1 cellular context compared by ENCODE assay signal in genomic region chr20:62962891-62963613, GRCh38.
A peak's percentile ranks its signal among the peaks of the same experiment; 100 is the strongest.
TF ChIP-seq lines count a peak whose summit lies in the region.

No MANE protein-coding gene starts in this region.

TF ChIP-seq in HepG2, 621 proteins besides CTCF, POLR2A, EP300 and RAD21:
- TF ChIP-seq ZSCAN21 (CRISPR knock-in tag; IDR thresholded peaks at IDR 0.05; ENCODE audit: borderline replicate concordance) (0 out of 2 replicates have a peak, but pooled peaks have one; percentile 14), MBNL3 (CRISPR knock-in tag; conservative IDR thresholded peaks at IDR 0.05) (no peak), HNRNPL (IDR thresholded peaks at IDR 0.05; ENCODE audit: low read depth, low read length) (0 out of 2 replicates have a peak, but pooled peaks have one; percentile 42), MIXL1 (CRISPR knock-in tag; IDR thresholded peaks at IDR 0.05) (no peak), ZUFSP (CRISPR knock-in tag; IDR thresholded peaks at IDR 0.05; ENCODE audit: borderline replicate concordance) (no peak), PITX1 (CRISPR knock-in tag; IDR thresholded peaks at IDR 0.05) (0 out of 2 replicates have a peak, but pooled peaks have one; percentile 25), ZNF318 (CRISPR knock-in tag; IDR thresholded peaks at IDR 0.05) (no peak), FOXP4 (CRISPR knock-in tag; IDR thresholded peaks at IDR 0.05) (no peak), SSRP1 (CRISPR knock-in tag; IDR thresholded peaks at IDR 0.05) (0 out of 2 replicates have a peak, but pooled peaks have one; percentile 0), ZBTB21 (CRISPR knock-in tag; IDR thresholded peaks at IDR 0.05) (no peak), WIZ (CRISPR knock-in tag; IDR thresholded peaks at IDR 0.05) (no peak), AGO2 (optimal IDR thresholded peaks at IDR 0.05; ENCODE audit: low read depth, low read length) (peak; percentile 92), GRHL1 (CRISPR knock-in tag; conservative IDR thresholded peaks at IDR 0.05) (no peak), POLR2G (IDR thresholded peaks at IDR 0.05; ENCODE audit: low read depth, low read length) (peak; percentile 38), ZNF230 (CRISPR knock-in tag; IDR thresholded peaks at IDR 0.05) (no peak), ZNF746 (CRISPR knock-in tag; IDR thresholded peaks at IDR 0.05) (no peak), ZNF546 (CRISPR knock-in tag; conservative IDR thresholded peaks at IDR 0.05) (no peak), GLI4 (CRISPR knock-in tag; IDR thresholded peaks at IDR 0.05; ENCODE audit: borderline replicate concordance) (no peak), ZC3H13 (CRISPR knock-in tag; IDR thresholded peaks at IDR 0.05) (0 out of 2 replicates have a peak, but pooled peaks have one; percentile 50), ZNF780A (CRISPR knock-in tag; IDR thresholded peaks at IDR 0.05) (no peak), ZNF256 (CRISPR knock-in tag; conservative IDR thresholded peaks at IDR 0.05) (no peak), ZNF891 (CRISPR knock-in tag; IDR thresholded peaks at IDR 0.05) (no peak), SNAPC4 (CRISPR knock-in tag; IDR thresholded peaks at IDR 0.05) (no peak), ZNF841 (CRISPR knock-in tag; IDR thresholded peaks at IDR 0.05; ENCODE audit: borderline replicate concordance) (no peak), SMARCC2 (IDR thresholded peaks at IDR 0.05) (no peak), RBFOX2 (IDR thresholded peaks at IDR 0.05; ENCODE audit: low read depth, low read length) (peak; percentile 73), ZNF782 (CRISPR knock-in tag; IDR thresholded peaks at IDR 0.05; ENCODE audit: borderline replicate concordance) (no peak), ZBTB25 (CRISPR knock-in tag; IDR thresholded peaks at IDR 0.05) (no peak)
